2 cellular contexts compared by ENCODE assay signal in the genomic region with DNA sequence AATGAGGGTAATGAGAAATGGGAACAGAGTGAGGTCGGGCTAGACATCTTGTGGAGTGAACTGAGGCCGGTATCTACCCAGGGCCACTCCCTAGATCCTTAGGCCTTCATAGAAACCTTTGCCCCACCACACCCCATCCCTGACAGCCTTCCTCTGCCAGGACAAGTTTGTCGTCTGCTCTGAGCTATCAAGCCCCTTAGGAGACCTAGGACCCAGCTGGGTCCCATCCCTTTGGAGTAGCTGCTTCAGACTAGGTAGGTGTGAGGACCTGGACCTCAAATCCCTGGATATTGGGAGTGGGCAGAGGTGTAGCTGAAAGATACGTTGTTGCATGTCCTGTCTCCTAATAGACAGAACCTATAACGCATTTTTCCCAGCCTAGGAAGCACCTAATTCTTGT.
TF ChIP-seq lines count a peak whose summit lies in the region.

A gene (plus strand): TSS at position 136 of the 400 bp plus-strand sequence. CDS start 278 bp downstream, outside the sequence.

TF ChIP-seq in IMR-90, 13 proteins besides CTCF, POLR2A, EP300 and RAD21:
- TF ChIP-seq SMC3 (IDR thresholded peaks at IDR 0.05; ENCODE audit: low read depth, low read length), result no peak
- no peak for TF ChIP-seq CHD1 (IDR thresholded peaks at IDR 0.05; ENCODE audit: low read depth, low read length)
- no peak for TF ChIP-seq MAZ (IDR thresholded peaks at IDR 0.05; ENCODE audit: borderline replicate concordance, low read depth, low read length)
- TF ChIP-seq FOS (IDR thresholded peaks at IDR 0.05; ENCODE audit: low read depth, low read length), result no peak
- no peak for TF ChIP-seq RCOR1 (IDR thresholded peaks at IDR 0.05; ENCODE audit: insufficient replicate concordance, low read length)

TF ChIP-seq in HEK293T, 16 proteins besides CTCF, POLR2A, EP300 and RAD21:
- TF ChIP-seq SP1 (IDR thresholded peaks at IDR 0.05), result no peak
- TF ChIP-seq LEF1 (IDR thresholded peaks at IDR 0.05; ENCODE audit: borderline replicate concordance), result no peak
- no peak for TF ChIP-seq HDGF (IDR thresholded peaks at IDR 0.05; ENCODE audit: borderline replicate concordance)
- no peak for TF ChIP-seq BHLHE40 (IDR thresholded peaks at IDR 0.05; ENCODE audit: borderline replicate concordance)
- no peak for TF ChIP-seq ARNT (IDR thresholded peaks at IDR 0.05)
- TF ChIP-seq FOXM1 (IDR thresholded peaks at IDR 0.05; ENCODE audit: borderline replicate concordance), result no peak
- TF ChIP-seq, protein P1, sequence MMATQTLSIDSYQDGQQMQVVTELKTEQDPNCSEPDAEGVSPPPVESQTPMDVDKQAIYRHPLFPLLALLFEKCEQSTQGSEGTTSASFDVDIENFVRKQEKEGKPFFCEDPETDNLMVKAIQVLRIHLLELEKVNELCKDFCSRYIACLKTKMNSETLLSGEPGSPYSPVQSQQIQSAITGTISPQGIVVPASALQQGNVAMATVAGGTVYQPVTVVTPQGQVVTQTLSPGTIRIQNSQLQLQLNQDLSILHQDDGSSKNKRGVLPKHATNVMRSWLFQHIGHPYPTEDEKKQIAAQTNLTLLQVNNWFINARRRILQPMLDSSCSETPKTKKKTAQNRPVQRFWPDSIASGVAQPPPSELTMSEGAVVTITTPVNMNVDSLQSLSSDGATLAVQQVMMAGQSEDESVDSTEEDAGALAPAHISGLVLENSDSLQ (IDR thresholded peaks at IDR 0.05), result no peak
- no peak for TF ChIP-seq ZNF384 (IDR thresholded peaks at IDR 0.05)
- TF ChIP-seq ELF4 (IDR thresholded peaks at IDR 0.05), result no peak
- TF ChIP-seq L3MBTL2 (conservative IDR thresholded peaks at IDR 0.05), result no peak
- no peak for TF ChIP-seq CTBP1 (IDR thresholded peaks at IDR 0.05; ENCODE audit: borderline replicate concordance)
- TF ChIP-seq SUZ12 (IDR thresholded peaks at IDR 0.05), result no peak
- TF ChIP-seq FOXK2 (IDR thresholded peaks at IDR 0.05), result no peak
- no peak for TF ChIP-seq NFRKB (IDR thresholded peaks at IDR 0.05)
- TF ChIP-seq FOXA1 (IDR thresholded peaks at IDR 0.05), result no peak
- TF ChIP-seq TARDBP (IDR thresholded peaks at IDR 0.05), result no peak
TF ChIP-seq in HEK293T: peak in this region for 0.
